ENCODE assay signal across 12 cellular contexts in genomic region chr6:130158548-130158947, GRCh38.
"Had no signal": no experiment of that assay in that cellular context is flagged by ENCODE, and none has a peak within 500 bp of the region (broad histone marks: within the 10 kb centered on the region; RNA-seq: fewer than 3 reads in every experiment).

No MANE protein-coding gene starts in this region.

- H3K27ac Mint-ChIP-seq: mesothelial cell of epicardium had no signal

- H3K4me3 Mint-ChIP-seq: mesothelial cell of epicardium had no signal

- ATAC-seq: foreskin keratinocyte, gastroesophageal sphincter, heart left ventricle, left cardiac atrium, left lung, left ventricle myocardium superior, lower lobe of right lung, mucosa of descending colon had no signal

- DNase-seq: effector CD8-positive, alpha-beta T cell; foreskin keratinocyte; heart left ventricle; hypothalamus; left cardiac atrium; left lung; left ventricle myocardium superior; lower lobe of right lung; mesenchymal stem cell; mucosa of descending colon had no signal

- H3K4me1 Mint-ChIP-seq: mesothelial cell of epicardium had no signal
